4 cellular contexts compared by ENCODE assay signal in the genomic region with DNA sequence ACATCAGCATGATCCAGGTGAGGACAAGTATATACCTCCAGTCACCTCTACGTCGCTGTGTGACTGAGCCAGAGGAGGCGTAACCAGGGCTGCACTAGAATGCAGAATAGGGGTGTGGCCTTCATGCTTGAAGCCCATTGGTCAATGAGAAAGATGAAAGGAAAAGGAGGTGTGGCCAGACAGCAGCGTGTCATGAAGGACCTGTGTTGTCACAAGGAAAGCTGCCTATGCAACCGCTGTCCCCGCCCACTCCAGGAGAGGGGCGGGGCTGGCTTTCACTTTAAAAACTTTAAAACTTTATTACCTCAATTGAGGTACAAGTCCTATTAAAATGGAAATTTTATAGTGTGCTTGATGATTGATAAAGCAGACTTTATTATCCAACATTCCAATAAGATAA. TPM values are rescaled to one million over a fixed set of nuclear protein-coding genes. Genes with fewer than 3 reads are reported as not detected.
"Had no signal": no experiment of that assay in that cellular context is flagged by ENCODE, and none has a peak within 500 bp of the region (broad histone marks: within the 10 kb centered on the region; RNA-seq: fewer than 3 reads in every experiment).

Gene GOLGA6L6, minus strand, starts transcription at position 101 of the 400 bp plus-strand sequence. Its CDS starts 91 bp downstream, at position 10.

RNA-seq across cellular contexts. Expression of gene GOLGA6L6, which starts in this region (rescaled TPM):
- total RNA-seq: LHCN-M2, M059J, MCF 10A, NCI-H460 had no signal
